1 cellular context compared by ENCODE assay signal in genomic region chr15:50426428-50426827, GRCh38.
TF ChIP-seq lines count a peak whose summit lies in the region.

No MANE protein-coding gene starts in this region.

TF ChIP-seq in HepG2, 621 proteins besides CTCF, POLR2A, EP300 and RAD21 (continued from another document):
- TF ChIP-seq KIAA2018 (CRISPR knock-in tag; IDR thresholded peaks at IDR 0.05; ENCODE audit: borderline replicate concordance) (no peak), ZNF616 (CRISPR knock-in tag; IDR thresholded peaks at IDR 0.05; ENCODE audit: low read depth) (no peak), SIN3B (IDR thresholded peaks at IDR 0.05; ENCODE audit: low read length) (no peak), ESRRA (CRISPR knock-in tag; IDR thresholded peaks at IDR 0.05; ENCODE audit: low read depth) (no peak), ZNF136 (CRISPR knock-in tag; IDR thresholded peaks at IDR 0.05; ENCODE audit: low read depth) (no peak), CBFB (CRISPR knock-in tag; IDR thresholded peaks at IDR 0.05) (no peak), ZNF605 (CRISPR knock-in tag; IDR thresholded peaks at IDR 0.05) (no peak), GPN1 (CRISPR knock-in tag; IDR thresholded peaks at IDR 0.05; ENCODE audit: borderline replicate concordance) (no peak), ZNF317 (CRISPR knock-in tag; IDR thresholded peaks at IDR 0.05) (no peak), SP140L (CRISPR knock-in tag; IDR thresholded peaks at IDR 0.05; ENCODE audit: borderline replicate concordance) (no peak), ZFP36L1 (CRISPR knock-in tag; IDR thresholded peaks at IDR 0.05) (no peak), SETDB1 (CRISPR knock-in tag; IDR thresholded peaks at IDR 0.05; ENCODE audit: borderline replicate concordance) (no peak), ZNF672 (CRISPR knock-in tag; IDR thresholded peaks at IDR 0.05) (no peak), NR2F1 (CRISPR knock-in tag; IDR thresholded peaks at IDR 0.05) (no peak)
- TF ChIP-seq, protein P1, sequence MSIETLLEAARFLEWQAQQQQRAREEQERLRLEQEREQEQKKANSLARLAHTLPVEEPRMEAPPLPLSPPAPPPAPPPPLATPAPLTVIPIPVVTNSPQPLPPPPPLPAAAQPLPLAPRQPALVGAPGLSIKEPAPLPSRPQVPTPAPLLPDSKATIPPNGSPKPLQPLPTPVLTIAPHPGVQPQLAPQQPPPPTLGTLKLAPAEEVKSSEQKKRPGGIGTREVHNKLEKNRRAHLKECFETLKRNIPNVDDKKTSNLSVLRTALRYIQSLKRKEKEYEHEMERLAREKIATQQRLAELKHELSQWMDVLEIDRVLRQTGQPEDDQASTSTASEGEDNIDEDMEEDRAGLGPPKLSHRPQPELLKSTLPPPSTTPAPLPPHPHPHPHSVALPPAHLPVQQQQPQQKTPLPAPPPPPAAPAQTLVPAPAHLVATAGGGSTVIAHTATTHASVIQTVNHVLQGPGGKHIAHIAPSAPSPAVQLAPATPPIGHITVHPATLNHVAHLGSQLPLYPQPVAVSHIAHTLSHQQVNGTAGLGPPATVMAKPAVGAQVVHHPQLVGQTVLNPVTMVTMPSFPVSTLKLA (IDR thresholded peaks at IDR 0.05) = no peak
